In genomic region chr13:102440259-102440936, GRCh38 we compare ENCODE assay signal across 12 cellular contexts. TPM values are rescaled to one million over a fixed set of nuclear protein-coding genes. Genes with fewer than 3 reads are reported as not detected.
A peak's percentile ranks its signal among the peaks of the same experiment; 100 is the strongest.
DNase-seq lines count a peak whose midpoint lies in the region; ATAC-seq and TF ChIP-seq lines count a peak whose summit lies in the region.
"Had no signal": no experiment of that assay in that cellular context is flagged by ENCODE, and none has a peak within 500 bp of the region (broad histone marks: within the 10 kb centered on the region; RNA-seq: fewer than 3 reads in every experiment).

No MANE protein-coding gene starts in this region.

- in situ Hi-C loops in transverse colon (cut with MboI; ENCODE audit: low pct_ligation_motif_present in 1 of 4, low pct_unique_long_range_greater_than_20kb in 1 of 4, low sequenced_read_pairs in 3 of 4) = no loop called here

- no peaks in the 10 kb centered on the region for H3K36me3 Mint-ChIP-seq in natural killer cell

- no peaks in the 10 kb centered on the region for H3K4me1 Mint-ChIP-seq in natural killer cell

- DNase-seq in DMS53 (lab: John Stamatoyannopoulos, UW) (peak; percentile 3), DMS53 treated with DMSO at 0.1 percent for 48 hours (lab: John Stamatoyannopoulos, UW; ENCODE audit: unreplicated experiment) (no peak), transverse colon (peak; percentile 42), natural killer cell (no peak), iPS-NIHi7 (ENCODE audit: extremely low spot score) (no peak), NOMO-1 treated with DMSO at 0.1 percent for 48 hours (lab: John Stamatoyannopoulos, UW; ENCODE audit: unreplicated experiment) (no peak)
- DNase-seq: 8988T; activated CD8-positive, alpha-beta memory T cell treated with anti-CD3 and anti-CD28 coated beads for 24 hours; retina; stimulated activated naive CD4-positive, alpha-beta T cell treated with Interleukin-2 at 50 U/mL for 16 hours had no signal

- H3K9ac ChIP-seq in OCI-LY3 (ENCODE audit: low read length) = peak overlapping the region; percentile 35

- TF ChIP-seq CTCF in OCI-LY3 (IDR thresholded peaks at IDR 0.05; ENCODE audit: low read depth, low read length) (no peak), transverse colon (IDR thresholded peaks at IDR 0.05) (no peak), natural killer cell (IDR thresholded peaks at IDR 0.05) (no peak)

- H3K4me3 ChIP-seq in OCI-LY3 (ENCODE audit: low read length) = peak overlapping the region; percentile 51
- no peak overlapping the region for H3K4me3 ChIP-seq in transverse colon

- H3K4me1 ChIP-seq in OCI-LY3 (ENCODE audit: low read length) (peaks cover 25% of the 10 kb centered on the region), transverse colon (peaks cover 0 to 3% (median 0%) of the 10 kb centered on the region in 4 donors)

- peak overlapping the region; percentile 79 for H3K27ac ChIP-seq in OCI-LY3 (ENCODE audit: low read length)
- H3K27ac ChIP-seq in transverse colon = no peak overlapping the region

- TF ChIP-seq POLR2A in transverse colon (IDR thresholded peaks at IDR 0.05) = no peak

- peaks cover 0 to 9% of the 10 kb centered on the region in 2 donors for H3K27me3 Mint-ChIP-seq in natural killer cell (ENCODE audit: low read depth in 2 of 2)

- H3K27ac Mint-ChIP-seq in natural killer cell = no peak overlapping the region

- no peak for TF ChIP-seq EP300 in transverse colon (IDR thresholded peaks at IDR 0.05; ENCODE audit: low read depth)

- H3K27me3 ChIP-seq in OCI-LY3 (ENCODE audit: low read depth, low read length) = no peaks in the 10 kb centered on the region
- H3K27me3 ChIP-seq in transverse colon = no peaks in the 10 kb centered on the region

- H3K9me3 ChIP-seq in OCI-LY3 (ENCODE audit: insufficient read depth, low read length) (no peaks in the 10 kb centered on the region), transverse colon (no peaks in the 10 kb centered on the region)

- H3K36me3 ChIP-seq in OCI-LY3 (replicated peaks; ENCODE audit: low read depth, low read length) (no peaks in the 10 kb centered on the region), transverse colon (no peaks in the 10 kb centered on the region)

- H2AFZ ChIP-seq in OCI-LY3 (ENCODE audit: low read depth, low read length) = peak overlapping the region; percentile 89

- no peaks in the 10 kb centered on the region for H3K79me2 ChIP-seq in OCI-LY3 (ENCODE audit: low read length)

- 31 to 43% methylated on average over 2 of the region's 2 CpGs for WGBS in transverse colon (ENCODE audit: low coverage in 1 of 2), 2 donors

- intact Hi-C loops in transverse colon (cut with DNase I; ENCODE audit: low total_unique reads) (no loop called here), natural killer cell (cut with micrococcal nuclease) (no loop called here)

- no peak overlapping the region for H3K4me3 Mint-ChIP-seq in natural killer cell

- ATAC-seq in HG03025 (IDR thresholded peaks at IDR 0.05; ENCODE audit: low FRiP score, unreplicated experiment) = peak; percentile 53
- no peak for ATAC-seq in natural killer cell

- no peaks in the 10 kb centered on the region for H3K9me3 Mint-ChIP-seq in natural killer cell

- H3K4me2 ChIP-seq in OCI-LY3 (ENCODE audit: low read length) = peak overlapping the region; percentile 75

- no peaks in the 10 kb centered on the region for H4K20me1 ChIP-seq in OCI-LY3 (ENCODE audit: insufficient read depth, low read length)

RNA-seq across cellular contexts. Expression of gene FGF14, which starts 38.5 kb away (rescaled TPM):
- 1 to 10 TPM in 2 of 4 donors, under 1 TPM in 2; under 0.01 to 2.4 (median 0.99) TPM for total RNA-seq in transverse colon
- not detected for total RNA-seq in natural killer cell

Comparison
In these comparisons a context has a peak if more than half of its experiments do, and no peak if none do; other contexts are left out.
1. DNase-seq: peak in DMS53 (single experiment) and transverse colon (single experiment); none in DMS53 treated with DMSO at 0.1 percent for 48 hours (single experiment), natural killer cell (single experiment), iPS-NIHi7 (single experiment) and NOMO-1 treated with DMSO at 0.1 percent for 48 hours (single experiment).